In the genomic region with DNA sequence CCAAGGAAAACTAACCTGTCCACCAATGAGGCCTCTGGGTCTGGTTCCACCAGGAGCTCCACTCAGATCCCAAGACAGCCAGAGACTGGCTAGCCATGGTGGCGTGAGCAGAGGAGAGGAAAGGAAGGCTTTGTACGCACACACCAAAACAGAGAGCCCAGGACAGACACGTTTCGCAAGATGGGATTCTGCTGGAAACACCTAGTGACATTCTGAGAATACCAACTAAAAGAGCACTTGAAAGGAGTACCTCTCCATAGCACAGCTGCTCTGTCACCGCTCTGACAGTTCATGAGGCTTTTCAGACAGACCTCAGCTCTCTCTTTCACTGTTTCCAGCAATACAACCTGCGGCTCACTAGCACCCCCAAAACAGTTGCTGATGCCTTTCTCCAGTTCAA, we compare ENCODE assay signal across 17 cellular contexts.
DNase-seq lines count a peak whose midpoint lies in the region; ATAC-seq, FAIRE-seq and TF ChIP-seq lines count a peak whose summit lies in the region.
"Had no signal": no experiment of that assay in that cellular context is flagged by ENCODE, and none has a peak within 500 bp of the region (broad histone marks: within the 10 kb centered on the region; RNA-seq: fewer than 3 reads in every experiment).

No MANE protein-coding gene starts in this region.

- H2AK5ac ChIP-seq in trophoblast cell (ENCODE audit: low read length), result no peak overlapping the region

- no peaks in the 10 kb centered on the region for H3K27me3 ChIP-seq in CD8-positive, alpha-beta T cell (ENCODE audit: insufficient read depth, low read length)
- H3K27me3 ChIP-seq in bronchial epithelial cell (ENCODE audit: control insufficient read depth, insufficient read depth, low read length), result no peaks in the 10 kb centered on the region
- H3K27me3 ChIP-seq in trophoblast cell (ENCODE audit: insufficient read depth, low read length), result no peaks in the 10 kb centered on the region
- H3K27me3 ChIP-seq in sigmoid colon, result no peaks in the 10 kb centered on the region

- ATAC-seq in activated CD4-positive, alpha-beta T cell treated with anti-CD3 and anti-CD28 coated beads for 36 hours, result no peak
- ATAC-seq in CD8-positive, alpha-beta T cell, result no peak
- ATAC-seq: GM23338, Panc1 had no signal

- H3K4me1 ChIP-seq in CD8-positive, alpha-beta T cell (ENCODE audit: insufficient read depth, low read length), result peaks cover 46% of the 10 kb centered on the region
- H3K4me1 ChIP-seq in trophoblast cell (ENCODE audit: control insufficient read depth in 1 of 2, insufficient read depth in 2 of 2, low read length in 2 of 2) (peaks cover 9 to 11% of the 10 kb centered on the region in 2 experiments), sigmoid colon (no peaks in the 10 kb centered on the region)

- intact Hi-C loops in activated CD4-positive, alpha-beta T cell treated with anti-CD3 and anti-CD28 coated beads for 36 hours (cut with DNase I, micrococcal nuclease), result no loop called here
- intact Hi-C loops in CD8-positive, alpha-beta T cell (cut with DNase I, micrococcal nuclease), result no loop called here
- intact Hi-C loops in sigmoid colon (cut with DNase I), result no loop called here

- H3K79me1 ChIP-seq in trophoblast cell (ENCODE audit: low read length), result peaks cover 3% of the 10 kb centered on the region

- H4K91ac ChIP-seq in trophoblast cell (ENCODE audit: low read depth, low read length), result no peak overlapping the region

- no peak overlapping the region for H2AFZ ChIP-seq in trophoblast cell (ENCODE audit: insufficient read depth, low read length, poor library complexity)
- H2AFZ ChIP-seq: GM23338 had no signal

- H3K27ac ChIP-seq in CD8-positive, alpha-beta T cell (ENCODE audit: low read depth, low read length), result no peak overlapping the region
- H3K27ac ChIP-seq in trophoblast cell (ENCODE audit: low read depth, low read length) (no peak overlapping the region), sigmoid colon (no peak overlapping the region)

- H2BK12ac ChIP-seq in trophoblast cell (ENCODE audit: low read length), result no peak overlapping the region

- no peak overlapping the region for H4K8ac ChIP-seq in trophoblast cell (ENCODE audit: low read depth, low read length)

- no peak overlapping the region for H3K14ac ChIP-seq in trophoblast cell (ENCODE audit: low read length)

- H3K79me2 ChIP-seq in trophoblast cell (ENCODE audit: control insufficient read depth, insufficient read depth, low read length, poor library complexity), result peaks cover 4% of the 10 kb centered on the region

- CTCF ChIA-PET in activated CD4-positive, alpha-beta T cell treated with anti-CD3 and anti-CD28 coated beads for 36 hours (lab: Charles Lee), result no interaction called here
- CTCF ChIA-PET in CD8-positive, alpha-beta T cell (lab: Charles Lee), result interaction anchor here (1.0 to 1.1 kb wide), 2 partner anchors 17 to 36 kb away, joined by 3 read pairs; no protein-coding TSS in a partner anchor

- no peak overlapping the region for H3K4me2 ChIP-seq in trophoblast cell (ENCODE audit: low read length)
- H3K4me2 ChIP-seq: GM23338 had no signal

- peak; percentile 58 for FAIRE-seq in bronchial epithelial cell (lab: Jason Lieb, UNC)
- FAIRE-seq: G401.6 had no signal

- no peak overlapping the region for H3K4me3 Mint-ChIP-seq in activated CD4-positive, alpha-beta T cell treated with anti-CD3 and anti-CD28 coated beads for 36 hours
- no peak overlapping the region for H3K4me3 Mint-ChIP-seq in CD8-positive, alpha-beta T cell
- H3K4me3 Mint-ChIP-seq in mesothelial cell of epicardium, result no peak overlapping the region
- H3K4me3 Mint-ChIP-seq: GM23338, IgD-negative memory B cell had no signal

- peak overlapping the region; percentile 74 for H3K27ac Mint-ChIP-seq in activated CD4-positive, alpha-beta T cell treated with anti-CD3 and anti-CD28 coated beads for 36 hours
- H3K27ac Mint-ChIP-seq in CD8-positive, alpha-beta T cell, result peak overlapping the region; percentile 60
- no peak overlapping the region for H3K27ac Mint-ChIP-seq in mesothelial cell of epicardium
- H3K27ac Mint-ChIP-seq: GM23338, IgD-negative memory B cell had no signal

- H2BK5ac ChIP-seq in trophoblast cell (ENCODE audit: low read depth, low read length, poor library complexity), result no peak overlapping the region

- no peak overlapping the region for H3K23ac ChIP-seq in trophoblast cell (ENCODE audit: low read length)

- no peak for DNase-seq in activated CD4-positive, alpha-beta T cell treated with anti-CD3 and anti-CD28 coated beads for 36 hours
- no peak for DNase-seq in activated CD4-positive, alpha-beta T cell treated with anti-CD3 and anti-CD28 coated beads for 1 hour
- no peak for DNase-seq in CD8-positive, alpha-beta T cell
- DNase-seq in bronchial epithelial cell (ENCODE audit: low read depth) (no peak), trophoblast cell (peak; percentile 55 to 70), mesothelial cell of epicardium (ENCODE audit: low spot score in 2 of 2, unreplicated experiment in 2 of 2) (no peak), sigmoid colon (no peak), SK-N-DZ (ENCODE audit: low spot score) (no peak)
- DNase-seq: C1 segment of cervical spinal cord, DMS79 treated with DMSO at 0.1 percent for 48 hours, NCI-H1417, NCI-H1930, NCI-H2171 had no signal

- TF ChIP-seq EP300 in sigmoid colon (IDR thresholded peaks at IDR 0.05), result no peak

- no peak overlapping the region for H2BK120ac ChIP-seq in trophoblast cell (ENCODE audit: insufficient read depth, low read length, poor library complexity)

- H3K4me1 Mint-ChIP-seq in activated CD4-positive, alpha-beta T cell treated with anti-CD3 and anti-CD28 coated beads for 36 hours, result peaks cover 63% of the 10 kb centered on the region
- peaks cover 61% of the 10 kb centered on the region for H3K4me1 Mint-ChIP-seq in CD8-positive, alpha-beta T cell (ENCODE audit: low read depth)
- H3K4me1 Mint-ChIP-seq in mesothelial cell of epicardium, result no peaks in the 10 kb centered on the region
- H3K4me1 Mint-ChIP-seq: GM23338 had no signal

- no peak overlapping the region for H3K4ac ChIP-seq in trophoblast cell (ENCODE audit: low read depth, low read length)

- H3K36me3 Mint-ChIP-seq in activated CD4-positive, alpha-beta T cell treated with anti-CD3 and anti-CD28 coated beads for 36 hours (ENCODE audit: low read depth), result peaks cover 23% of the 10 kb centered on the region
- peaks cover 41% of the 10 kb centered on the region for H3K36me3 Mint-ChIP-seq in CD8-positive, alpha-beta T cell
- peaks cover 7% of the 10 kb centered on the region for H3K36me3 Mint-ChIP-seq in mesothelial cell of epicardium
- H3K36me3 Mint-ChIP-seq: IgD-negative memory B cell had no signal

- no peak for TF ChIP-seq POLR2A in sigmoid colon (IDR thresholded peaks at IDR 0.05)

- H3K36me3 ChIP-seq in CD8-positive, alpha-beta T cell (ENCODE audit: insufficient read depth, low read length), result peaks cover under 1% of the 10 kb centered on the region
- H3K36me3 ChIP-seq in bronchial epithelial cell (ENCODE audit: control insufficient read depth, insufficient read depth, low read length), result no peaks in the 10 kb centered on the region
- no peaks in the 10 kb centered on the region for H3K36me3 ChIP-seq in trophoblast cell (ENCODE audit: control insufficient read depth in 1 of 2, insufficient read depth in 2 of 2, low read length in 2 of 2)
- no peaks in the 10 kb centered on the region for H3K36me3 ChIP-seq in sigmoid colon

- no peak for TF ChIP-seq CTCF in CD8-positive, alpha-beta T cell (IDR thresholded peaks at IDR 0.05)
- TF ChIP-seq CTCF in bronchial epithelial cell (IDR thresholded peaks at IDR 0.05; ENCODE audit: insufficient read depth, low read length, severe bottlenecking), result no peak
- no peak for TF ChIP-seq CTCF in mesothelial cell of epicardium (IDR thresholded peaks at IDR 0.05; ENCODE audit: unreplicated experiment)
- TF ChIP-seq CTCF in sigmoid colon (IDR thresholded peaks at IDR 0.05), result no peak

- no peak overlapping the region for H4K12ac ChIP-seq in trophoblast cell (ENCODE audit: low read depth, low read length)

- no peaks in the 10 kb centered on the region for H3K27me3 Mint-ChIP-seq in activated CD4-positive, alpha-beta T cell treated with anti-CD3 and anti-CD28 coated beads for 36 hours
- no peaks in the 10 kb centered on the region for H3K27me3 Mint-ChIP-seq in CD8-positive, alpha-beta T cell (ENCODE audit: low read depth)
- H3K27me3 Mint-ChIP-seq in mesothelial cell of epicardium (ENCODE audit: low read depth), result no peaks in the 10 kb centered on the region
- H3K27me3 Mint-ChIP-seq: IgD-negative memory B cell had no signal

- POLR2A ChIA-PET in activated CD4-positive, alpha-beta T cell treated with anti-CD3 and anti-CD28 coated beads for 36 hours (lab: Charles Lee), result no interaction called here
- POLR2A ChIA-PET in CD8-positive, alpha-beta T cell (lab: Charles Lee), result interaction anchor here (1.0 to 1.1 kb wide), 2 partner anchors 10 to 36 kb away, joined by 3 to 4 read pairs; no protein-coding TSS in a partner anchor

- H3K4me3 ChIP-seq in CD8-positive, alpha-beta T cell (ENCODE audit: low read depth, low read length), result no peak overlapping the region
- no peak overlapping the region for H3K4me3 ChIP-seq in bronchial epithelial cell (ENCODE audit: low read depth, low read length)
- H3K4me3 ChIP-seq in trophoblast cell (ENCODE audit: low read depth, low read length), result no peak overlapping the region
- H3K4me3 ChIP-seq in sigmoid colon, result no peak overlapping the region
- H3K4me3 ChIP-seq: GM23338 had no signal

- WGBS in trophoblast cell (ENCODE audit: extremely low coverage, insufficient coverage, insufficient read length), result no CpG with 5 or more reads among the region's 6 CpGs
- 92% methylated on average over 6 of the region's 6 CpGs for WGBS in sigmoid colon, 2 donors

- no peak overlapping the region for H3K9ac ChIP-seq in trophoblast cell (ENCODE audit: low read length)

- peaks cover 1% of the 10 kb centered on the region for H3K9me3 Mint-ChIP-seq in activated CD4-positive, alpha-beta T cell treated with anti-CD3 and anti-CD28 coated beads for 36 hours (ENCODE audit: low read depth)
- H3K9me3 Mint-ChIP-seq in CD8-positive, alpha-beta T cell, result no peaks in the 10 kb centered on the region
- H3K9me3 Mint-ChIP-seq in mesothelial cell of epicardium, result peaks cover 24% of the 10 kb centered on the region
- H3K9me3 Mint-ChIP-seq: GM23338, IgD-negative memory B cell had no signal

- H3K18ac ChIP-seq in trophoblast cell (ENCODE audit: low read length), result no peak overlapping the region

- H3K9me3 ChIP-seq in CD8-positive, alpha-beta T cell (ENCODE audit: low read length), result no peaks in the 10 kb centered on the region
- H3K9me3 ChIP-seq in trophoblast cell (ENCODE audit: insufficient read depth, low read depth, low read length) (no peaks in the 10 kb centered on the region), sigmoid colon (no peaks in the 10 kb centered on the region)

Comparison
In these comparisons a context has a peak if more than half of its experiments do, and no peak if none do; other contexts are left out.
1. DNase-seq: peak in trophoblast cell (2 of 2); none in activated CD4-positive, alpha-beta T cell treated with anti-CD3 and anti-CD28 coated beads for 36 hours (single experiment), activated CD4-positive, alpha-beta T cell treated with anti-CD3 and anti-CD28 coated beads for 1 hour (single experiment), CD8-positive, alpha-beta T cell (0 of 7), bronchial epithelial cell (single experiment), mesothelial cell of epicardium (0 of 2), sigmoid colon (single experiment) and SK-N-DZ (single experiment).